ENCODE assay signal across 8 cellular contexts in the genomic region with DNA sequence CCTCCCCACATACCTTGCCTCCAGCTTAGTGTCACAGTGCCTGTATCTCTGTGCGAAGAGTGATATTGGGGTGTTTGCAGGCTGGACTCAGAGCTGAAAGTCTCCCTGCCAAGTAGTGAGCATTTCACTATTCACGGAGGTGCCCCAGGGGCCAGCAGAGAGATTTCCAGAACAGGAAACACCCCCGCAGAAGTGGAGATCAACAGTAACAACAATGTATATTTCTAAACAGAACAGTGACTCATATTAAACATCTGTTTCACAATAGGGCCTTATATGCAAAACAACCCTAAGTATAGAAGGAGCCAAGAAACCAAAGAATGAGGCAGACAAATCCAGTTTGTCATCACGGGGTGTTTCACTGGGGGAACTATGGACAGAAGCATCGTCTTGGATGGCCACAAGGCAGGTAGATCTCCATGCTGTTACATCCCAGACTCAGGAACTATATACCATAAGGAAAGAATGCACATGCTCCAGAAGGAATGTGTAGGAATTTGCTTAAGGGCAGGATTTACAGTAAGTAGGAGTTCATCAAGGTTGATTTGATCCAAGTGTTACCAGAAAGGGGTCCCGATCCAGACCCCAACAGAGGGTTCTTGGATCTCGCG. TPM values are rescaled to one million over a fixed set of nuclear protein-coding genes. Genes with fewer than 3 reads are reported as not detected.
DNase-seq lines count a peak whose midpoint lies in the region; ATAC-seq, FAIRE-seq and TF ChIP-seq lines count a peak whose summit lies in the region.

No MANE protein-coding gene starts in this region.

- peak overlapping the region; percentile 17 for H3K27ac ChIP-seq in mesodermal cell (ENCODE audit: low read depth, low read length, severe bottlenecking)

- no TSS peak for BruUV-seq in Caco-2 (replicated peaks; lab: Mats Ljungman, UMichigan)

- peak; percentile 50 for DNase-seq in GM12864 (ENCODE audit: low read depth)
- peak; percentile 72 for DNase-seq in M059J (ENCODE audit: low read depth)
- peak; percentile 93 for DNase-seq in adipocyte (ENCODE audit: low read depth)
- DNase-seq in urothelium cell line (ENCODE audit: low spot score), result peak; percentile 66
- no peak for DNase-seq in Caco-2
- DNase-seq in putamen (ENCODE audit: low spot score), result no peak

- no peaks in the 10 kb centered on the region for H3K27me3 Mint-ChIP-seq in Caco-2 (ENCODE audit: insufficient read depth, unreplicated experiment)

- CTCF ChIA-PET in Caco-2 (lab: Charles Lee), result no interaction called here

- H3K36me3 Mint-ChIP-seq in Caco-2 (ENCODE audit: insufficient read depth, unreplicated experiment), result no peaks in the 10 kb centered on the region

- H3K4me3 ChIP-seq in GM12864 (ENCODE audit: low read depth, low read length), result no peak overlapping the region
- H3K4me3 ChIP-seq in adipocyte (ENCODE audit: low read length), result peak overlapping the region; percentile 46
- H3K4me3 ChIP-seq in mesodermal cell (ENCODE audit: extremely low read depth, insufficient read depth, low read length, poor library complexity, severe bottlenecking), result no peak overlapping the region
- H3K4me3 ChIP-seq in Caco-2 (ENCODE audit: low read depth, low read length), result no peak overlapping the region

- H3K4me1 ChIP-seq in adipocyte (ENCODE audit: control insufficient read depth, insufficient read depth, low read length), result peaks cover 20% of the 10 kb centered on the region
- H3K4me1 ChIP-seq in mesodermal cell (ENCODE audit: control insufficient read depth, insufficient read depth, low read length, poor library complexity, severe bottlenecking), result peaks cover 11% of the 10 kb centered on the region
- no peaks in the 10 kb centered on the region for H3K4me1 ChIP-seq in Caco-2

- no peak overlapping the region for H3K27ac Mint-ChIP-seq in Caco-2 (ENCODE audit: unreplicated experiment)

- intact Hi-C loops in Caco-2 (cut with micrococcal nuclease; ENCODE audit: unreplicated experiment), result no loop called here

- H3K4me1 Mint-ChIP-seq in Caco-2 (ENCODE audit: low read depth, unreplicated experiment), result peaks cover 8% of the 10 kb centered on the region

- H3K36me3 ChIP-seq in adipocyte (ENCODE audit: control insufficient read depth, insufficient read depth, low read length, severe bottlenecking) (no peaks in the 10 kb centered on the region), mesodermal cell (ENCODE audit: control insufficient read depth, insufficient read depth, low read length) (no peaks in the 10 kb centered on the region), Caco-2 (ENCODE audit: control insufficient read depth, insufficient read depth, low read length) (no peaks in the 10 kb centered on the region)

- ATAC-seq in GM21717 (IDR thresholded peaks at IDR 0.05; ENCODE audit: unreplicated experiment), result peak; percentile 83

- POLR2A ChIA-PET in Caco-2 (lab: Charles Lee), result no interaction called here

- H3K9me3 ChIP-seq in adipocyte (ENCODE audit: control insufficient read depth, low read length), result no peaks in the 10 kb centered on the region
- no peaks in the 10 kb centered on the region for H3K9me3 ChIP-seq in mesodermal cell (ENCODE audit: control insufficient read depth, low read length)
- no peaks in the 10 kb centered on the region for H3K9me3 ChIP-seq in Caco-2

- no peaks in the 10 kb centered on the region for H3K27me3 ChIP-seq in adipocyte (replicated peaks; ENCODE audit: control insufficient read depth, insufficient read depth, low read length)
- H3K27me3 ChIP-seq in Caco-2 (replicated peaks; ENCODE audit: control insufficient read depth, insufficient read depth, low read length), result no peaks in the 10 kb centered on the region

- FAIRE-seq in urothelium cell line (lab: Jason Lieb, UNC), result no peak

- WGBS in mesodermal cell (ENCODE audit: insufficient coverage in 2 of 2), 2 experiments, result 87 to 90% methylated on average over 5 to 6 of the region's 8 CpGs

- no peak for TF ChIP-seq CTCF in GM12864 (IDR thresholded peaks at IDR 0.05; ENCODE audit: low read depth, low read length, missing control alignments)
- TF ChIP-seq CTCF in Caco-2 (IDR thresholded peaks at IDR 0.05; ENCODE audit: insufficient read depth in 1 of 2, low read depth in 1 of 2, low read length in 1 of 2, severe bottlenecking in 1 of 2, unreplicated experiment in 1 of 2), result no peak

- no peaks in the 10 kb centered on the region for H3K9me3 Mint-ChIP-seq in Caco-2 (ENCODE audit: unreplicated experiment)

- H3K4me3 Mint-ChIP-seq in Caco-2 (ENCODE audit: unreplicated experiment), result no peak overlapping the region

- peak overlapping the region; percentile 77 for H3K9ac ChIP-seq in adipocyte (ENCODE audit: low read length)

RNA-seq across cellular contexts. Expression of gene CCL24, which starts 29.3 kb away (rescaled TPM):
- total RNA-seq in M059J (2014; rRNA removed; shearing (Covaris generic)), result not detected in 2 replicates
- not detected for polyA plus RNA-seq in mesodermal cell (2013, experiment 1 of 2)
- polyA plus RNA-seq in mesodermal cell (2013, experiment 2 of 2), result not detected
- not detected in 2 replicates for total RNA-seq in Caco-2 (2022)

RNA-seq across cellular contexts. Expression of gene RHBDD2, which starts 35.9 kb away (rescaled TPM):
- 81.8 and 92.7 TPM in 2 replicates for total RNA-seq in M059J (2014; rRNA removed; shearing (Covaris generic))
- 53.0 TPM for polyA plus RNA-seq in mesodermal cell (2013, experiment 1 of 2)
- polyA plus RNA-seq in mesodermal cell (2013, experiment 2 of 2), result 40.8 TPM
- 50.1 and 55.6 TPM in 2 replicates for total RNA-seq in Caco-2 (2022)

Comparison
In these comparisons a context has a peak if more than half of its experiments do, and no peak if none do; other contexts are left out.
1. DNase-seq: peak in GM12864 (single experiment), M059J (single experiment), adipocyte (single experiment) and urothelium cell line (single experiment); none in Caco-2 (0 of 2) and putamen (single experiment).